34 cellular contexts compared by ENCODE assay signal in genomic region chr5:67283988-67284457, GRCh38.
DNase-seq lines count a peak whose midpoint lies in the region; ATAC-seq and TF ChIP-seq lines count a peak whose summit lies in the region.
"Had no signal": no experiment of that assay in that cellular context is flagged by ENCODE, and none has a peak within 500 bp of the region (broad histone marks: within the 10 kb centered on the region; RNA-seq: fewer than 3 reads in every experiment).

No MANE protein-coding gene starts in this region.

- no peak for TF ChIP-seq CTCF in HEK293 (tag by site-specific recombination; IDR thresholded peaks at IDR 0.05)
- no peak for TF ChIP-seq CTCF in dorsolateral prefrontal cortex (IDR thresholded peaks at IDR 0.05 in 54 of 56, conservative IDR thresholded peaks at IDR 0.05 in 2 of 56; ENCODE audit: low read depth in 1 of 56, partially characterized antibody in 56 of 56)
- TF ChIP-seq CTCF in osteoblast (IDR thresholded peaks at IDR 0.05; ENCODE audit: extremely low read depth, low read depth, low read length) = no peak

- no peak overlapping the region for H3K4me2 ChIP-seq in osteoblast (ENCODE audit: insufficient read depth, low read length)

- no peaks in the 10 kb centered on the region for H4K20me1 ChIP-seq in osteoblast (ENCODE audit: insufficient read depth, low read length)

- H3K9me3 ChIP-seq in HEK293 (ENCODE audit: control insufficient read depth, insufficient read depth, low read depth, low read length) (no peaks in the 10 kb centered on the region), osteoblast (ENCODE audit: low read depth, low read length) (no peaks in the 10 kb centered on the region)
- H3K9me3 ChIP-seq: adrenal gland, esophagus muscularis mucosa, psoas muscle, transverse colon had no signal

- H3K4me3 ChIP-seq in ACC112 (ENCODE audit: low read depth, low read length) (no peak overlapping the region), HEK293 (ENCODE audit: low read depth, low read length) (no peak overlapping the region), dorsolateral prefrontal cortex (no peak overlapping the region), osteoblast (ENCODE audit: insufficient read depth, low read length) (no peak overlapping the region)
- H3K4me3 ChIP-seq: adrenal gland, coronary artery, esophagus muscularis mucosa, heart right ventricle, MG63, psoas muscle, transverse colon had no signal

- H3K27me3 ChIP-seq in ACC112 (ENCODE audit: insufficient read depth, low read length) (no peaks in the 10 kb centered on the region), dorsolateral prefrontal cortex (no peaks in the 10 kb centered on the region), osteoblast (ENCODE audit: insufficient read depth, low read length) (no peaks in the 10 kb centered on the region)
- H3K27me3 ChIP-seq: adrenal gland, brain microvascular endothelial cell, esophagus muscularis mucosa, foreskin keratinocyte, heart right ventricle, MG63, neutrophil, transverse colon had no signal

- no peak overlapping the region for H3K27ac ChIP-seq in ACC112 (ENCODE audit: low read depth, low read length)
- H3K27ac ChIP-seq in HEK293 (ENCODE audit: extremely low read depth, low read depth, low read length) = no peak overlapping the region
- H3K27ac ChIP-seq in dorsolateral prefrontal cortex = peak overlapping the region; percentile 80 to 99 (median 95)
- no peak overlapping the region for H3K27ac ChIP-seq in osteoblast (ENCODE audit: low read depth, low read length)
- H3K27ac ChIP-seq: adrenal gland, brain microvascular endothelial cell, foreskin keratinocyte, neutrophil, psoas muscle, transverse colon had no signal

- H3K79me2 ChIP-seq in ACC112 (ENCODE audit: control insufficient read depth, insufficient read depth, low read length, unreplicated experiment) (no peaks in the 10 kb centered on the region), osteoblast (ENCODE audit: insufficient read depth, low read length) (no peaks in the 10 kb centered on the region)

- ATAC-seq in GM18502 (IDR thresholded peaks at IDR 0.05; ENCODE audit: poor library complexity, unreplicated experiment) = no peak
- ATAC-seq: left colon; Panc1; psoas muscle; stimulated activated naive CD8-positive, alpha-beta T cell treated with anti-CD3 and anti-CD28 coated beads, Interleukin-15, amount 100 ng/mL, for 72 hours; WTC11 had no signal

- CTCF ChIA-PET in HEK293 (lab: Yijun Ruan, JAX) = interaction anchor here (1.9 kb wide), 1 partner anchor 37 kb away, joined by 6 read pairs; no protein-coding TSS in a partner anchor

- H3K36me3 ChIP-seq in ACC112 (ENCODE audit: insufficient read depth, low read length) (peaks cover 5% of the 10 kb centered on the region; the same call in 1 of the 2 replicates), HEK293 (ENCODE audit: control insufficient read depth in 2 of 2, insufficient read depth in 1 of 2, low read length in 2 of 2) (no peaks in the 10 kb centered on the region), osteoblast (ENCODE audit: insufficient read depth, low read length) (no peaks in the 10 kb centered on the region)
- H3K36me3 ChIP-seq: adrenal gland, brain microvascular endothelial cell, esophagus muscularis mucosa, heart right ventricle, MG63, neutrophil, transverse colon had no signal

- H2AFZ ChIP-seq in ACC112 (ENCODE audit: low read length, unreplicated experiment) = peak overlapping the region; percentile 85
- H2AFZ ChIP-seq in osteoblast (ENCODE audit: low read length) = peak overlapping the region; percentile 1

- intact Hi-C loops in dorsolateral prefrontal cortex (cut with DNase I) = loop anchor here (1.0 to 5.0 kb wide), 3 partner anchors 15 to 37 kb away; no protein-coding TSS in a partner anchor

- POLR2A ChIA-PET in HEK293 (lab: Yijun Ruan, JAX) = no interaction called here

- peaks cover 24% of the 10 kb centered on the region for H3K4me1 ChIP-seq in ACC112 (ENCODE audit: control insufficient read depth, insufficient read depth, low read length, unreplicated experiment)
- H3K4me1 ChIP-seq in HEK293 (ENCODE audit: control insufficient read depth, insufficient read depth, low read length) = peaks cover 5% of the 10 kb centered on the region
- H3K4me1 ChIP-seq in osteoblast (ENCODE audit: insufficient read depth, low read length) = peaks cover 6% of the 10 kb centered on the region
- H3K4me1 ChIP-seq: foreskin keratinocyte, psoas muscle had no signal

- DNase-seq in dorsolateral prefrontal cortex = no peak
- no peak for DNase-seq in osteoblast (ENCODE audit: insufficient read length, low spot score, missing footprints)
- DNase-seq in ureter (ENCODE audit: low spot score) = no peak
- DNase-seq in GM03348 (ENCODE audit: low spot score) = no peak
- DNase-seq in OCI-M2 (lab: John Stamatoyannopoulos, UW; ENCODE audit: unreplicated experiment) = no peak
- DNase-seq: ACHN; activated naive CD4-positive, alpha-beta T cell treated with anti-CD3 and anti-CD28 coated beads for 36 hours; adrenal gland; brain microvascular endothelial cell; endodermal cell; HCEC 1CT; heart right ventricle; KBM-7; left colon; mesendoderm; NCI-H1105 treated with DMSO at 0.1 percent for 48 hours; NCI-H2081; NCI-H446 treated with DMSO at 0.1 percent for 48 hours; NK-92 treated with Interleukin-12 subunit alpha and Interleukin-12 subunit beta, amount 100 ng/mL, for 24 hours; psoas muscle; stimulated activated CD4-positive, alpha-beta T cell treated with anti-CD3 and anti-CD28 coated beads, Interleukin-1b, Interleukin-23, amount 100 ng/mL, for 48 hours; stimulated activated CD8-positive, alpha-beta memory T cell treated with anti-CD3 and anti-CD28 coated beads, Interleukin-4, amount 100 ng/mL, for 48 hours; stimulated activated naive CD8-positive, alpha-beta T cell treated with anti-CD3 and anti-CD28 coated beads, Interleukin-15, amount 100 ng/mL, for 72 hours; transverse colon had no signal

TF ChIP-seq in HEK293, 187 proteins besides CTCF, POLR2A, EP300 and RAD21:
- TF ChIP-seq ZNF433 (tag by site-specific recombination; IDR thresholded peaks at IDR 0.05; ENCODE audit: low read depth) (no peak), IKZF3 (tag by site-specific recombination; IDR thresholded peaks at IDR 0.05) (no peak), SP7 (tag by site-specific recombination; IDR thresholded peaks at IDR 0.05) (peak; percentile 99)

Comparison
In these comparisons a context has a peak if more than half of its experiments do, and no peak if none do; other contexts are left out.
1. H3K27ac ChIP-seq: peak in dorsolateral prefrontal cortex (59 of 59); none in ACC112 (single experiment), HEK293 (single experiment) and osteoblast (single experiment).